In genomic region chrX:154758696-154759095, GRCh38 we compare ENCODE assay signal across 26 cellular contexts. TPM values are rescaled to one million over a fixed set of nuclear protein-coding genes. Genes with fewer than 3 reads are reported as not detected.
"Had no signal": no experiment of that assay in that cellular context is flagged by ENCODE, and none has a peak within 500 bp of the region (broad histone marks: within the 10 kb centered on the region; RNA-seq: fewer than 3 reads in every experiment).

No MANE protein-coding gene starts in this region.

- H3K27ac ChIP-seq: heart left ventricle, left lung, lower lobe of right lung, pancreas, prostate gland, skin epidermis, transverse colon, upper lobe of right lung had no signal

- DNase-seq: heart left ventricle; hypothalamus; immature natural killer cell; kidney; left colon; left lung; lower lobe of right lung; mammary epithelial cell; midbrain; mucosa of descending colon; naive thymus-derived CD4-positive, alpha-beta T cell; nucleus accumbens; pancreas; posterior cingulate gyrus; retina; right cardiac atrium; stimulated activated CD4-positive, alpha-beta T cell treated with anti-CD3 and anti-CD28 coated beads, Interleukin-4, amount 100 ng/mL, for 24 hours; stimulated activated naive CD4-positive, alpha-beta T cell; transverse colon; upper lobe of right lung had no signal

- ATAC-seq: heart left ventricle; left colon; left lung; lower lobe of right lung; mucosa of descending colon; naive thymus-derived CD4-positive, alpha-beta T cell; natural killer cell treated with Interleukin-12 subunit alpha and Interleukin-12 subunit beta and Interleukin-15 and Interleukin-18, amount 100 ng/mL, for 72 hours; pancreas; right cardiac atrium; sciatic nerve; stimulated activated effector memory CD8-positive, alpha-beta T cell treated with anti-CD3 and anti-CD28 coated beads, Interleukin-12 subunit alpha, Interleukin-12 subunit beta, amount 100 ng/mL, for 72 hours; upper lobe of right lung had no signal

- H3K4me1 ChIP-seq: left lung, lower lobe of right lung, pancreas, prostate gland, upper lobe of right lung had no signal

- H3K4me3 ChIP-seq: heart left ventricle, left lung, lower lobe of right lung, mucosa of descending colon, pancreas, prostate gland, skin epidermis, transverse colon, upper lobe of right lung had no signal

- H3K27me3 ChIP-seq: heart left ventricle, left lung, pancreas, transverse colon, upper lobe of right lung had no signal

- H3K9me3 ChIP-seq: heart left ventricle, left lung, lower lobe of right lung, mucosa of descending colon, pancreas, prostate gland, transverse colon, upper lobe of right lung had no signal

- H3K36me3 ChIP-seq: heart left ventricle, left lung, lower lobe of right lung, pancreas, prostate gland, transverse colon, upper lobe of right lung had no signal

RNA-seq across cellular contexts. Expression of gene GAB3, which starts 7.8 kb away (rescaled TPM):
- polyA plus RNA-seq: neural cell had no signal
